In the genomic region with DNA sequence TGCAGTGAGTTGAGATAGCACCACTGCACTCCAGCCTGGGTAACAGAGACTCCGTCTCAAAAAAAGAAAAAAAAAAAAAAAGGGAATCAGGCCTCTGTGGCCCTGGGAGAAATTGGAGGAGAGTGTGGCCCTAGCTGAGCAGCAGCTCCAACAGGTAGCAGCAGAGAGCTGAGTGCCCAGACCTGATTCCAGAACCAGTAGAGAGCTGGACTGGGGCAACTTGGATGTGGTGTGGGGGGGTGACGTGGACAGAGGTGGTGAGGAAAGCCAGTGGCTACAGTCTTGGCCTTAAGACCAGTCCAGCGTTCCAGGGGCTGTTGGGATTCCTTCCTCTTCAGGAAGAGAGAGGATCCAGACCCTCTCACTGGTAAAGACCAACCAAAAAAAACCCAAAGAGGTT, we compare ENCODE assay signal across 22 cellular contexts. TPM values are rescaled to one million over a fixed set of nuclear protein-coding genes. Genes with fewer than 3 reads are reported as not detected.
"Had no signal": no experiment of that assay in that cellular context is flagged by ENCODE, and none has a peak within 500 bp of the region (broad histone marks: within the 10 kb centered on the region; RNA-seq: fewer than 3 reads in every experiment).

No MANE protein-coding gene starts in this region.

- H3K27me3 Mint-ChIP-seq: activated CD4-positive, alpha-beta T cell treated with anti-CD3 and anti-CD28 coated beads, Interleukin-2, amount 10 ng/mL, durations not matched to agents 24 days and 14 days; activated naive CD8-positive, alpha-beta T cell; stimulated activated memory B cell treated with anti-CD40 and anti-IgM and Interleukin-4, amounts not matched to agents 10 μg/mL and 1 μg/mL and 100 μg/mL, for 72 hours had no signal

- H3K27me3 ChIP-seq: neural progenitor cell, tibial artery, vagina had no signal

- H3K9me3 ChIP-seq: tibial artery, vagina had no signal

- H3K4me3 Mint-ChIP-seq: activated CD4-positive, alpha-beta T cell treated with anti-CD3 and anti-CD28 coated beads, Interleukin-2, amount 10 ng/mL, durations not matched to agents 24 days and 14 days; activated naive CD8-positive, alpha-beta T cell; activated T-cell treated with anti-CD3 and anti-CD28 coated beads, Interleukin-2, amount 50 U/mL, for 72 hours; immature natural killer cell; neural progenitor cell; stimulated activated memory B cell treated with anti-CD40 and anti-IgM and Interleukin-4, amounts not matched to agents 10 μg/mL and 1 μg/mL and 100 μg/mL, for 72 hours; T-helper 2 cell treated with Interferon-gamma antibody and Interleukin-4, amounts not matched to agents 5 μg/mL and 100 μg/mL, for 36 hours had no signal

- H3K27ac Mint-ChIP-seq: activated CD4-positive, alpha-beta T cell treated with anti-CD3 and anti-CD28 coated beads, Interleukin-2, amount 10 ng/mL, durations not matched to agents 24 days and 14 days; activated naive CD8-positive, alpha-beta T cell; activated T-cell treated with anti-CD3 and anti-CD28 coated beads, Interleukin-2, amount 50 U/mL, for 72 hours; neural progenitor cell; T-helper 2 cell treated with Interferon-gamma antibody and Interleukin-4, amounts not matched to agents 5 μg/mL and 100 μg/mL, for 36 hours had no signal

- DNase-seq: activated CD4-positive, alpha-beta T cell treated with anti-CD3 and anti-CD28 coated beads, Interleukin-2, amount 10 ng/mL, durations not matched to agents 24 days and 14 days; activated CD4-positive, CD25-positive, alpha-beta regulatory T cell; activated CD8-positive, alpha-beta memory T cell treated with anti-CD3 and anti-CD28 coated beads, Interleukin-2, amount 50 U/mL, for 48 hours; activated gamma-delta T cell treated with Interleukin-2 at 50 U/mL for 16 hours; activated T-cell treated with anti-CD3 and anti-CD28 coated beads, Interleukin-2, amount 50 U/mL, for 72 hours; amniotic stem cell; central memory CD4-positive, alpha-beta T cell; cortex of kidney; effector CD8-positive, alpha-beta T cell; foreskin melanocyte; head of caudate nucleus; immature natural killer cell; retina; tibial artery had no signal

- H3K9me3 Mint-ChIP-seq: activated CD4-positive, alpha-beta T cell treated with anti-CD3 and anti-CD28 coated beads, Interleukin-2, amount 10 ng/mL, durations not matched to agents 24 days and 14 days; activated T-cell treated with anti-CD3 and anti-CD28 coated beads, Interleukin-2, amount 50 U/mL, for 72 hours; immature natural killer cell; neural progenitor cell; stimulated activated memory B cell treated with anti-CD40 and anti-IgM and Interleukin-4, amounts not matched to agents 10 μg/mL and 1 μg/mL and 100 μg/mL, for 72 hours; T-helper 2 cell treated with Interferon-gamma antibody and Interleukin-4, amounts not matched to agents 5 μg/mL and 100 μg/mL, for 36 hours had no signal

- H3K27ac ChIP-seq: neural progenitor cell, tibial artery, vagina had no signal

- ATAC-seq: activated T-cell treated with anti-CD3 and anti-CD28 coated beads, Interleukin-2, amount 50 U/mL, for 72 hours; stimulated activated memory B cell treated with anti-CD40 and anti-IgM and Interleukin-4, amounts not matched to agents 10 μg/mL and 1 μg/mL and 100 μg/mL, for 72 hours had no signal

- H3K4me3 ChIP-seq: neural progenitor cell, tibial artery, vagina had no signal

RNA-seq across cellular contexts. Expression of a gene that starts 1.7 kb away (rescaled TPM):
- total RNA-seq: activated CD4-positive, alpha-beta T cell treated with anti-CD3 and anti-CD28 coated beads, Interleukin-2, amount 10 ng/mL, durations not matched to agents 24 days and 14 days; endothelial cell of umbilical vein; mesenteric fat pad; subcutaneous adipose tissue had no signal

RNA-seq across cellular contexts. Expression of a gene that starts 26.0 kb away (rescaled TPM):
- total RNA-seq: endothelial cell of umbilical vein, mesenteric fat pad had no signal
